In the genomic region with DNA sequence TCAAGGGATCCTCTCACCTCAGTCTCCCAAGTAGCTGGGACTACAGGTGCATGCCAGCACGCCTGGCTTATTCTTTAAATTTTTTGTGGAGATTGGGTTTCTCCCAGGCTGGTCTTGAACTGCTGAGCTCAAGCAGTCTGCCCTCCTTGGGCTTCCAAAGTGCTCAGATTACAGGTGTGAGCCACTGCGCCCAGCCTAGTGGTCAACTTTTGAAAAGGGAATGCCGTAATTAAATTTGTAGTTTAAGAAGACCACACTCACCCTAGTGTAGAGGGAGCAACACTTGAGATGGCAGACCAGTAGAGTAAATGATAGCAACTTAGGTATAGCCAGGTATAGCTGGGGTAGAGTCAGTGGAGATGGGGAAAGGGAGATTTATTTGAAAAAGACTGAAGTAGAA, we compare ENCODE assay signal across 14 cellular contexts. TPM values are rescaled to one million over a fixed set of nuclear protein-coding genes. Genes with fewer than 3 reads are reported as not detected.
DNase-seq lines count a peak whose midpoint lies in the region; ATAC-seq and TF ChIP-seq lines count a peak whose summit lies in the region.
"Had no signal": no experiment of that assay in that cellular context is flagged by ENCODE, and none has a peak within 500 bp of the region (broad histone marks: within the 10 kb centered on the region; RNA-seq: fewer than 3 reads in every experiment).

No MANE protein-coding gene starts in this region.

- peak overlapping the region in 5 of 8 donors; percentile 2 to 65 (median 20) for H3K27ac Mint-ChIP-seq in CD8-positive, alpha-beta memory T cell
- H3K27ac Mint-ChIP-seq in memory B cell = peak overlapping the region; percentile 40
- H3K27ac Mint-ChIP-seq: CD14-positive monocyte had no signal

- peaks cover 41 to 80% (median 57%) of the 10 kb centered on the region in 10 experiments for H3K4me1 ChIP-seq in BLaER1 treated with 17β-estradiol and CSF1 and Interleukin-3, amounts not matched to agents 10 nM and 100 nM
- peaks cover 3% of the 10 kb centered on the region for H3K4me1 ChIP-seq in CD8-positive, alpha-beta memory T cell (ENCODE audit: insufficient read depth, low read length)
- peaks cover 29% of the 10 kb centered on the region for H3K4me1 ChIP-seq in HEK293 (ENCODE audit: control insufficient read depth, insufficient read depth, low read length)
- H3K4me1 ChIP-seq: BE2C had no signal

- H3K9me3 Mint-ChIP-seq in CD8-positive, alpha-beta memory T cell = no peaks in the 10 kb centered on the region
- H3K9me3 Mint-ChIP-seq in memory B cell = no peaks in the 10 kb centered on the region

- no peaks in the 10 kb centered on the region for H3K9me3 ChIP-seq in BLaER1 treated with 17β-estradiol and CSF1 and Interleukin-3, amounts not matched to agents 10 nM and 100 nM (replicated peaks in 1 of 11)
- H3K9me3 ChIP-seq in CD8-positive, alpha-beta memory T cell (ENCODE audit: low read length) = no peaks in the 10 kb centered on the region
- H3K9me3 ChIP-seq in HEK293 (ENCODE audit: control insufficient read depth, insufficient read depth, low read depth, low read length) = no peaks in the 10 kb centered on the region
- H3K9me3 ChIP-seq: BE2C had no signal

- H3K27ac ChIP-seq in BLaER1 treated with 17β-estradiol and CSF1 and Interleukin-3, amounts not matched to agents 10 nM and 100 nM = peak overlapping the region in 7 of 11 experiments; percentile 2 to 73 (median 60); a peak in 4 of 22 replicates
- no peak overlapping the region for H3K27ac ChIP-seq in CD8-positive, alpha-beta memory T cell (ENCODE audit: low read depth, low read length)
- no peak overlapping the region for H3K27ac ChIP-seq in HEK293 (ENCODE audit: extremely low read depth, low read depth, low read length)
- H3K27ac ChIP-seq: HL-60 had no signal

- ATAC-seq in memory B cell (ENCODE audit: low read depth) (no peak), GM21717 (IDR thresholded peaks at IDR 0.05; ENCODE audit: unreplicated experiment) (no peak)
- ATAC-seq: GM12878, K562 had no signal

- CTCF ChIA-PET in CD8-positive, alpha-beta memory T cell (lab: Charles Lee) = no interaction called here
- CTCF ChIA-PET in HEK293 (lab: Yijun Ruan, JAX) = interaction anchor here (1.1 kb wide), 1 partner anchor 12 kb away, joined by 5 read pairs; no protein-coding TSS in a partner anchor

- H3K4me2 ChIP-seq in BLaER1 treated with 17β-estradiol and CSF1 and Interleukin-3, amounts not matched to agents 10 nM and 100 nM = peak overlapping the region in 4 of 11 experiments; percentile 1 to 49 (median 16); a peak in 3 of 22 replicates

- DNase-seq in CD8-positive, alpha-beta memory T cell = no peak
- DNase-seq in memory B cell (ENCODE audit: low spot score in 2 of 2) (no peak), GM10266 (ENCODE audit: extremely low spot score) (no peak)
- no peak for DNase-seq in activated CD4-positive, alpha-beta T cell treated with anti-CD3 and anti-CD28 coated beads, Interleukin-2, amount 50 U/mL, for 4 hours
- DNase-seq: BE2C, DMS 273 treated with DMSO at 0.1 percent for 48 hours, HCEC 1CT had no signal

- no peak overlapping the region for H3K4me3 Mint-ChIP-seq in CD8-positive, alpha-beta memory T cell
- H3K4me3 Mint-ChIP-seq in memory B cell = no peak overlapping the region
- H3K4me3 Mint-ChIP-seq: CD14-positive monocyte had no signal

- peaks cover 0 to 31% (median 8%) of the 10 kb centered on the region in 3 donors for H3K36me3 Mint-ChIP-seq in CD8-positive, alpha-beta memory T cell
- peaks cover 2% of the 10 kb centered on the region for H3K36me3 Mint-ChIP-seq in memory B cell

- peaks cover 29 to 100% (median 86%) of the 10 kb centered on the region in 11 experiments; a peak in 18 of 22 replicates for H4K20me1 ChIP-seq in BLaER1 treated with 17β-estradiol and CSF1 and Interleukin-3, amounts not matched to agents 10 nM and 100 nM

- peaks cover 0 to 37% (median 13%) of the 10 kb centered on the region in 11 experiments; a peak in 13 of 22 replicates for H3K36me3 ChIP-seq in BLaER1 treated with 17β-estradiol and CSF1 and Interleukin-3, amounts not matched to agents 10 nM and 100 nM
- H3K36me3 ChIP-seq in CD8-positive, alpha-beta memory T cell (ENCODE audit: insufficient read depth, low read length) = no peaks in the 10 kb centered on the region
- H3K36me3 ChIP-seq in HEK293 (ENCODE audit: control insufficient read depth in 2 of 2, insufficient read depth in 1 of 2, low read length in 2 of 2) = no peaks in the 10 kb centered on the region; a peak in 1 of 3 replicates
- H3K36me3 ChIP-seq: BE2C had no signal

- H3K27me3 ChIP-seq in BLaER1 treated with 17β-estradiol and CSF1 and Interleukin-3, amounts not matched to agents 10 nM and 100 nM = no peaks in the 10 kb centered on the region
- no peaks in the 10 kb centered on the region for H3K27me3 ChIP-seq in CD8-positive, alpha-beta memory T cell (ENCODE audit: insufficient read depth, low read length, poor library complexity, severe bottlenecking)
- H3K27me3 ChIP-seq: BE2C had no signal

- no peak overlapping the region for H3K4me3 ChIP-seq in BLaER1 treated with 17β-estradiol and CSF1 and Interleukin-3, amounts not matched to agents 10 nM and 100 nM
- no peak overlapping the region for H3K4me3 ChIP-seq in CD8-positive, alpha-beta memory T cell (ENCODE audit: low read length)
- H3K4me3 ChIP-seq in HEK293 (ENCODE audit: low read depth, low read length) = no peak overlapping the region
- H3K4me3 ChIP-seq: GM12878, K562 had no signal

- no peaks in the 10 kb centered on the region for H3K27me3 Mint-ChIP-seq in CD8-positive, alpha-beta memory T cell
- no peaks in the 10 kb centered on the region for H3K27me3 Mint-ChIP-seq in memory B cell

- peaks cover 56 to 80% (median 65%) of the 10 kb centered on the region in 3 donors for H3K4me1 Mint-ChIP-seq in CD8-positive, alpha-beta memory T cell
- H3K4me1 Mint-ChIP-seq in memory B cell = peaks cover 30% of the 10 kb centered on the region

- TF ChIP-seq CTCF in HEK293 (tag by site-specific recombination; IDR thresholded peaks at IDR 0.05) = no peak
- no peak for TF ChIP-seq CTCF in GM10266 (IDR thresholded peaks at IDR 0.05; ENCODE audit: control insufficient read depth, insufficient read depth, low read depth, missing control alignments)

- no peak overlapping the region for H3K9ac ChIP-seq in BLaER1 treated with 17β-estradiol and CSF1 and Interleukin-3, amounts not matched to agents 10 nM and 100 nM

- POLR2A ChIA-PET in CD8-positive, alpha-beta memory T cell (lab: Charles Lee) = no interaction called here
- POLR2A ChIA-PET in HEK293 (lab: Yijun Ruan, JAX) = no interaction called here

TF ChIP-seq in HEK293, 187 proteins besides CTCF, POLR2A, EP300 and RAD21:
- 0 out of 2 replicates have a peak, but pooled peaks have one; percentile 23 for TF ChIP-seq ZSCAN16 (tag by site-specific recombination; IDR thresholded peaks at IDR 0.05)
- TF ChIP-seq, protein P1, sequence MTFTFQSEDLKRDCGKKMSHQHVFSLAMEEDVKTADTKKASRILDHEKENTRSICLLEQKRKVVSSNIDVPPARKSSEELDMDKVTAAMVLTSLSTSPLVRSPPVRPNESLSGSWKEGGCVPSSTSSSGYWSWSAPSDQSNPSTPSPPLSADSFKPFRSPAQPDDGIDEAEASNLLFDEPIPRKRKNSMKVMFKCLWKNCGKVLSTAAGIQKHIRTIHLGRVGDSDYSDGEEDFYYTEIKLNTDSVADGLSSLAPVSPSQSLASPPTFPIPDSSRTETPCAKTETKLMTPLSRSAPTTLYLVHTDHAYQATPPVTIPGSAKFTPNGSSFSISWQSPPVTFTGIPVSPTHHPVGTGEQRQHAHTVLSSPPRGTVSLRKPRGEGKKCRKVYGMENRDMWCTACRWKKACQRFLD (tag by site-specific recombination; IDR thresholded peaks at IDR 0.05) = no peak

RNA-seq across cellular contexts. Expression of a gene that starts 17.6 kb away (rescaled TPM):
- total RNA-seq in CD8-positive, alpha-beta memory T cell = 10 to 100 TPM; 16.7 to 16.9 TPM
- polyA plus RNA-seq in CD8-positive, alpha-beta memory T cell = 11.8 TPM

Comparison
In these comparisons a context has a peak if more than half of its experiments do, and no peak if none do; other contexts are left out.
1. H3K27ac ChIP-seq: peak in BLaER1 treated with 17β-estradiol and CSF1 and Interleukin-3, amounts not matched to agents 10 nM and 100 nM (7 of 11); none in CD8-positive, alpha-beta memory T cell (single experiment) and HEK293 (single experiment).